Comparison of ENCODE assay signal across 8 cellular contexts in the genomic region with DNA sequence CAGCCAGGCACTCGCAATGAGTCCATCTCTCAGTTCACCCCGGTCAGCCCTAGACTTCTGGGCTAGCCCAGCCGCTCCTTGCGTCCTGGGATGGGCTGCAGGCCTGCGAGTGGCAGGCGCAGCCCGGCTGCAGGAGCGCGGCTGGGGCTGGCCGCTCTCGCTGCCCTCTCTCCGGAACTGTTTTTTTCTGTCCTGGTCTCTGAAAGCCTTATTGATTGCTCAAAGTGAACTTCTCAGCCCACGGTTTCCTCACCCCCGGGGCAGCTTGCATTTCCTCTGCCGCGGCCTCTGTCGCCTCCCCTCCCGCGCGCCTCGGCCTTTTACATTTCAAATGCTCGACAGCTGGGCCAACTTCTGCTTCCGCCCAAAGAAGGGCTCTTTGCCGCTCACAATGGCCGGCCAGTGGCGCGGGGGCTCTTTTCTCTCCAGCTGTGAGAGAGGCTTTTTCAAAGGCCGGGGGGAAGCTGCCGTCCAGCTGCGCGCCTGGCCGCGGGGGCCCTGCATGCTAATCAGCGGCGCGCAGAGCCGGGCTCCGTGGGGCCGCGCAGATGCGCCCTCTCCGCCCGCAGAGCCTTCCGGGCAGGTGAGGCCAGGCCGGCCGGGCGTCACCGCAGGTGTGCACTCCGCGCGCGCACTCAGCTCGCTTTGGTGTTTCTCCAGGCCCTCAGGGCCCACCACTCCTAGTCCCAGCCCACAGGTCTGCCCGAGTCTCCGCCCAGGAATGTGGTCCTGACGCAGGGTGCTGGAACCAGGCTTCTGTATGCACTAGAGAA.
DNase-seq lines count a peak whose midpoint lies in the region; ATAC-seq and TF ChIP-seq lines count a peak whose summit lies in the region.

No MANE protein-coding gene starts in this region.

- H3K36me3 ChIP-seq in vagina, result no peaks in the 10 kb centered on the region

- ATAC-seq in HG02884 (IDR thresholded peaks at IDR 0.05; ENCODE audit: unreplicated experiment), result peak; percentile 62
- peak; percentile 83 for ATAC-seq in WTC11
- peak; percentile 50 for ATAC-seq in esophagus mucosa

- H3K27me3 ChIP-seq in vagina, result no peaks in the 10 kb centered on the region

- H3K4me3 Mint-ChIP-seq in Calu3 (ENCODE audit: low read depth, unreplicated experiment) (peak overlapping the region; percentile 81), WTC11 (peak overlapping the region; percentile 40), nephron progenitor cell (peak overlapping the region; percentile 75)

- DNase-seq in Calu3 (peak; percentile 55), WTC11 (ENCODE audit: low spot score) (peak; percentile 81), nephron progenitor cell (peak; percentile 55), vagina (ENCODE audit: extremely low spot score in 2 of 2) (no peak), cerebellar cortex (ENCODE audit: low spot score) (no peak), NCI-H1092 (lab: John Stamatoyannopoulos, UW) (no peak)

- H3K9me3 Mint-ChIP-seq in Calu3 (ENCODE audit: low read depth, unreplicated experiment), result peaks cover 4% of the 10 kb centered on the region
- peaks cover 28% of the 10 kb centered on the region for H3K9me3 Mint-ChIP-seq in WTC11
- H3K9me3 Mint-ChIP-seq in nephron progenitor cell, result peaks cover 25% of the 10 kb centered on the region

- H3K9me3 ChIP-seq in vagina, result no peaks in the 10 kb centered on the region

- H3K27ac ChIP-seq in vagina, result no peak overlapping the region

- intact Hi-C loops in Calu3 (cut with micrococcal nuclease; ENCODE audit: unreplicated experiment), result no loop called here
- intact Hi-C loops in vagina (cut with DNase I), result no loop called here

- peaks cover 13% of the 10 kb centered on the region for H3K36me3 Mint-ChIP-seq in Calu3 (ENCODE audit: insufficient read depth, unreplicated experiment)
- H3K36me3 Mint-ChIP-seq in WTC11, result peaks cover 21% of the 10 kb centered on the region
- H3K36me3 Mint-ChIP-seq in nephron progenitor cell (ENCODE audit: low read depth), result peaks cover 19% of the 10 kb centered on the region

- peaks cover 30% of the 10 kb centered on the region for H3K4me1 Mint-ChIP-seq in Calu3 (ENCODE audit: low read depth, unreplicated experiment)
- H3K4me1 Mint-ChIP-seq in WTC11, result peaks cover 44% of the 10 kb centered on the region
- H3K4me1 Mint-ChIP-seq in nephron progenitor cell, result peaks cover 45% of the 10 kb centered on the region

- POLR2A ChIA-PET in WTC11 (lab: Charles Lee), result interaction anchor here (0.6 to 1.0 kb wide), 2 partner anchors 273 to 1250 kb away, joined by 3 read pairs; no protein-coding TSS in a partner anchor

- H3K27me3 Mint-ChIP-seq in Calu3 (ENCODE audit: unreplicated experiment), result no peaks in the 10 kb centered on the region
- no peaks in the 10 kb centered on the region; the same call in none of the 2 replicates for H3K27me3 Mint-ChIP-seq in WTC11 (ENCODE audit: low read depth)
- H3K27me3 Mint-ChIP-seq in nephron progenitor cell (ENCODE audit: low read depth, poor library complexity), result peaks cover 6% of the 10 kb centered on the region

- H3K4me1 ChIP-seq in vagina, result peaks cover 14% of the 10 kb centered on the region

- peak overlapping the region; percentile 16 to 22 for H3K4me3 ChIP-seq in vagina

- no peak overlapping the region for H3K27ac Mint-ChIP-seq in Calu3 (ENCODE audit: unreplicated experiment)
- no peak overlapping the region; the same call in 1 of the 2 replicates for H3K27ac Mint-ChIP-seq in WTC11
- H3K27ac Mint-ChIP-seq in nephron progenitor cell, result no peak overlapping the region

- BruUV-seq in Calu3 (replicated peaks; lab: Mats Ljungman, UMichigan), result no TSS peak

- CTCF ChIA-PET in Calu3 (lab: Charles Lee), result no interaction called here
- CTCF ChIA-PET in WTC11 (lab: Charles Lee), result interaction anchor here (0.8 to 1.0 kb wide), 4 partner anchors 240 to 1251 kb away, joined by 3 to 4 read pairs (median 3); partner anchors contain the start of gene ID2

- no peak for TF ChIP-seq POLR2A in vagina (IDR thresholded peaks at IDR 0.05)

- TF ChIP-seq CTCF in Calu3 (IDR thresholded peaks at IDR 0.05; ENCODE audit: unreplicated experiment) (no peak), WTC11 (IDR thresholded peaks at IDR 0.05) (no peak), nephron progenitor cell (IDR thresholded peaks at IDR 0.05) (no peak), vagina (IDR thresholded peaks at IDR 0.05) (no peak)

TF ChIP-seq in WTC11, 78 proteins besides CTCF, POLR2A, EP300 and RAD21 (continues in another document):
- 0 out of 2 replicates have a peak, but pooled peaks have one; percentile 53 for TF ChIP-seq E2F4 (CRISPR knock-in tag; IDR thresholded peaks at IDR 0.05; ENCODE audit: borderline replicate concordance, low read depth)
- TF ChIP-seq, protein P1, sequence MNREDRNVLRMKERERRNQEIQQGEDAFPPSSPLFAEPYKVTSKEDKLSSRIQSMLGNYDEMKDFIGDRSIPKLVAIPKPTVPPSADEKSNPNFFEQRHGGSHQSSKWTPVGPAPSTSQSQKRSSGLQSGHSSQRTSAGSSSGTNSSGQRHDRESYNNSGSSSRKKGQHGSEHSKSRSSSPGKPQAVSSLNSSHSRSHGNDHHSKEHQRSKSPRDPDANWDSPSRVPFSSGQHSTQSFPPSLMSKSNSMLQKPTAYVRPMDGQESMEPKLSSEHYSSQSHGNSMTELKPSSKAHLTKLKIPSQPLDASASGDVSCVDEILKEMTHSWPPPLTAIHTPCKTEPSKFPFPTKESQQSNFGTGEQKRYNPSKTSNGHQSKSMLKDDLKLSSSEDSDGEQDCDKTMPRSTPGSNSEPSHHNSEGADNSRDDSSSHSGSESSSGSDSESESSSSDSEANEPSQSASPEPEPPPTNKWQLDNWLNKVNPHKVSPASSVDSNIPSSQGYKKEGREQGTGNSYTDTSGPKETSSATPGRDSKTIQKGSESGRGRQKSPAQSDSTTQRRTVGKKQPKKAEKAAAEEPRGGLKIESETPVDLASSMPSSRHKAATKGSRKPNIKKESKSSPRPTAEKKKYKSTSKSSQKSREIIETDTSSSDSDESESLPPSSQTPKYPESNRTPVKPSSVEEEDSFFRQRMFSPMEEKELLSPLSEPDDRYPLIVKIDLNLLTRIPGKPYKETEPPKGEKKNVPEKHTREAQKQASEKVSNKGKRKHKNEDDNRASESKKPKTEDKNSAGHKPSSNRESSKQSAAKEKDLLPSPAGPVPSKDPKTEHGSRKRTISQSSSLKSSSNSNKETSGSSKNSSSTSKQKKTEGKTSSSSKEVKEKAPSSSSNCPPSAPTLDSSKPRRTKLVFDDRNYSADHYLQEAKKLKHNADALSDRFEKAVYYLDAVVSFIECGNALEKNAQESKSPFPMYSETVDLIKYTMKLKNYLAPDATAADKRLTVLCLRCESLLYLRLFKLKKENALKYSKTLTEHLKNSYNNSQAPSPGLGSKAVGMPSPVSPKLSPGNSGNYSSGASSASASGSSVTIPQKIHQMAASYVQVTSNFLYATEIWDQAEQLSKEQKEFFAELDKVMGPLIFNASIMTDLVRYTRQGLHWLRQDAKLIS (CRISPR knock-in tag; IDR thresholded peaks at IDR 0.05; ENCODE audit: borderline replicate concordance), result peak; percentile 91
- TF ChIP-seq, protein P2, sequence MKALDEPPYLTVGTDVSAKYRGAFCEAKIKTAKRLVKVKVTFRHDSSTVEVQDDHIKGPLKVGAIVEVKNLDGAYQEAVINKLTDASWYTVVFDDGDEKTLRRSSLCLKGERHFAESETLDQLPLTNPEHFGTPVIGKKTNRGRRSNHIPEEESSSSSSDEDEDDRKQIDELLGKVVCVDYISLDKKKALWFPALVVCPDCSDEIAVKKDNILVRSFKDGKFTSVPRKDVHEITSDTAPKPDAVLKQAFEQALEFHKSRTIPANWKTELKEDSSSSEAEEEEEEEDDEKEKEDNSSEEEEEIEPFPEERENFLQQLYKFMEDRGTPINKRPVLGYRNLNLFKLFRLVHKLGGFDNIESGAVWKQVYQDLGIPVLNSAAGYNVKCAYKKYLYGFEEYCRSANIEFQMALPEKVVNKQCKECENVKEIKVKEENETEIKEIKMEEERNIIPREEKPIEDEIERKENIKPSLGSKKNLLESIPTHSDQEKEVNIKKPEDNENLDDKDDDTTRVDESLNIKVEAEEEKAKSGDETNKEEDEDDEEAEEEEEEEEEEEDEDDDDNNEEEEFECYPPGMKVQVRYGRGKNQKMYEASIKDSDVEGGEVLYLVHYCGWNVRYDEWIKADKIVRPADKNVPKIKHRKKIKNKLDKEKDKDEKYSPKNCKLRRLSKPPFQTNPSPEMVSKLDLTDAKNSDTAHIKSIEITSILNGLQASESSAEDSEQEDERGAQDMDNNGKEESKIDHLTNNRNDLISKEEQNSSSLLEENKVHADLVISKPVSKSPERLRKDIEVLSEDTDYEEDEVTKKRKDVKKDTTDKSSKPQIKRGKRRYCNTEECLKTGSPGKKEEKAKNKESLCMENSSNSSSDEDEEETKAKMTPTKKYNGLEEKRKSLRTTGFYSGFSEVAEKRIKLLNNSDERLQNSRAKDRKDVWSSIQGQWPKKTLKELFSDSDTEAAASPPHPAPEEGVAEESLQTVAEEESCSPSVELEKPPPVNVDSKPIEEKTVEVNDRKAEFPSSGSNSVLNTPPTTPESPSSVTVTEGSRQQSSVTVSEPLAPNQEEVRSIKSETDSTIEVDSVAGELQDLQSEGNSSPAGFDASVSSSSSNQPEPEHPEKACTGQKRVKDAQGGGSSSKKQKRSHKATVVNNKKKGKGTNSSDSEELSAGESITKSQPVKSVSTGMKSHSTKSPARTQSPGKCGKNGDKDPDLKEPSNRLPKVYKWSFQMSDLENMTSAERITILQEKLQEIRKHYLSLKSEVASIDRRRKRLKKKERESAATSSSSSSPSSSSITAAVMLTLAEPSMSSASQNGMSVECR (CRISPR knock-in tag; IDR thresholded peaks at IDR 0.05; ENCODE audit: borderline replicate concordance), result no peak

Comparison
In these comparisons a context has a peak if more than half of its experiments do, and no peak if none do; other contexts are left out.
1. DNase-seq: peak in Calu3 (single experiment), WTC11 (single experiment) and nephron progenitor cell (single experiment); none in vagina (0 of 2), cerebellar cortex (single experiment) and NCI-H1092 (single experiment).
2. Peak in every context shown above with its lines, with median percentiles within 50 percentile points of each other: H3K4me3 Mint-ChIP-seq and ATAC-seq.